Comparison of ENCODE assay signal across 40 cellular contexts in the genomic region with DNA sequence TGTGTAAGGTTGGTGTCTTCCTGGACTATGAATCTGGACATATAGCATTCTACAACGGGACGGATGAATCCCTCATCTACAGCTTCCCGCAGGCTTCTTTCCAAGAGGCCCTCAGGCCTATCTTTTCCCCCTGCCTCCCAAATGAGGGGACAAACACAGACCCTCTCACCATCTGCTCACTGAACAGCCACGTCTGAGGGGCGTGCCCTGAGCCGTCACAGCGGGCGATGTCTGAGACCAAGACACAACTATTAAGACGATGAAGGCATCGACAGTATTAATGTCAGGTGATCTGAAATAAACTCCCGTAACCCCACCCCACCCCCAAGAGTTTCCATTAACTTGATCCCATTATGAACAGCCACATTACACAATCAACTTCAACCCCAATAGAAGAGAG. TPM values are rescaled to one million over a fixed set of nuclear protein-coding genes. Genes with fewer than 3 reads are reported as not detected.
"Had no signal": no experiment of that assay in that cellular context is flagged by ENCODE, and none has a peak within 500 bp of the region (broad histone marks: within the 10 kb centered on the region; RNA-seq: fewer than 3 reads in every experiment).

No MANE protein-coding gene starts in this region.

- H3K4me1 Mint-ChIP-seq: activated B cell treated with CpG ODN at 0.5 μM for 24 hours; activated CD4-positive, alpha-beta T cell treated with anti-CD3 and anti-CD28 coated beads, Interleukin-2, amount 10 ng/mL, durations not matched to agents 24 days and 14 days; activated naive CD8-positive, alpha-beta T cell treated with anti-CD3 and anti-CD28 coated beads for 36 hours; activated T-helper 17 cell treated with anti-CD3 and anti-CD28 coated beads, Interleukin-2, amount 50 U/mL, for 72 hours; central memory CD8-positive, alpha-beta T cell had no signal

- H3K27me3 ChIP-seq: adrenal gland, body of pancreas, cardiac muscle cell had no signal

- H3K9me3 ChIP-seq: adrenal gland, body of pancreas had no signal

- H3K4me3 Mint-ChIP-seq: activated B cell treated with CpG ODN at 0.5 μM for 24 hours; activated CD4-positive, alpha-beta memory T cell treated with anti-CD3 and anti-CD28 coated beads for 36 hours; activated CD4-positive, alpha-beta T cell treated with anti-CD3 and anti-CD28 coated beads, Interleukin-2, amount 10 ng/mL, durations not matched to agents 24 days and 14 days; activated CD8-positive, alpha-beta T cell treated with anti-CD3 and anti-CD28 coated beads for 36 hours; activated naive CD4-positive, alpha-beta T cell treated with anti-CD3 and anti-CD28 coated beads for 36 hours; activated naive CD8-positive, alpha-beta T cell treated with anti-CD3 and anti-CD28 coated beads for 36 hours; activated T-cell treated with anti-CD3 and anti-CD28 coated beads, Interleukin-2, amount 50 U/mL, for 4 hours; activated T-cell treated with anti-CD3 and anti-CD28 coated beads, Interleukin-2, amount 50 U/mL, for 72 hours; activated T-helper 1 cell treated with anti-CD3 and anti-CD28 coated beads, Interleukin-12 subunit alpha, Interleukin-12 subunit beta, Interleukin-2, Interleukin-4 antibody, amounts not matched to agents 30 ng/mL and 10 ng/mL and 1 ng/mL, durations not matched to agents 14 hours and 24 hours and 36 hours; activated T-helper 17 cell treated with anti-CD3 and anti-CD28 coated beads, Interleukin-2, amount 50 U/mL, for 72 hours; central memory CD8-positive, alpha-beta T cell; T-helper 1 cell treated with Interleukin-12 subunit alpha and Interleukin-12 subunit beta and Interleukin-4 antibody, amounts not matched to agents 30 μg/mL and 1 μg/mL, for 36 hours; T-helper 2 cell treated with Interferon-gamma antibody and Interleukin-4, amounts not matched to agents 5 μg/mL and 100 μg/mL, for 36 hours had no signal

- H3K27ac ChIP-seq: adrenal gland, body of pancreas, cardiac muscle cell, VCaP had no signal

- H3K36me3 Mint-ChIP-seq: activated CD4-positive, alpha-beta memory T cell treated with anti-CD3 and anti-CD28 coated beads for 36 hours; activated naive CD8-positive, alpha-beta T cell treated with anti-CD3 and anti-CD28 coated beads for 36 hours had no signal

- H3K9me3 Mint-ChIP-seq: activated CD4-positive, alpha-beta T cell treated with anti-CD3 and anti-CD28 coated beads, Interleukin-2, amount 10 ng/mL, durations not matched to agents 24 days and 14 days; activated naive CD4-positive, alpha-beta T cell treated with anti-CD3 and anti-CD28 coated beads for 36 hours had no signal

- H3K27me3 Mint-ChIP-seq: activated B cell treated with CpG ODN at 0.5 μM for 24 hours; activated CD4-positive, alpha-beta memory T cell treated with anti-CD3 and anti-CD28 coated beads for 36 hours; activated CD4-positive, alpha-beta T cell treated with anti-CD3 and anti-CD28 coated beads, Interleukin-2, amount 10 ng/mL, durations not matched to agents 24 days and 14 days; activated CD8-positive, alpha-beta T cell treated with anti-CD3 and anti-CD28 coated beads for 36 hours; activated naive CD8-positive, alpha-beta T cell treated with anti-CD3 and anti-CD28 coated beads for 36 hours; activated T-helper 17 cell treated with anti-CD3 and anti-CD28 coated beads, Interleukin-2, amount 50 U/mL, for 72 hours; central memory CD8-positive, alpha-beta T cell had no signal

- DNase-seq: activated B cell treated with CpG ODN at 0.5 μM for 24 hours; activated CD4-positive, alpha-beta memory T cell treated with anti-CD3 and anti-CD28 coated beads for 36 hours; activated CD4-positive, alpha-beta T cell treated with anti-CD3 and anti-CD28 coated beads for 4 hours; activated CD4-positive, alpha-beta T cell treated with anti-CD3 and anti-CD28 coated beads, Interleukin-2, amount 10 ng/mL, durations not matched to agents 24 days and 14 days; activated CD4-positive, alpha-beta T cell treated with anti-CD3 and anti-CD28 coated beads, Interleukin-2, amount 50 U/mL, for 1 hour; activated CD4-positive, alpha-beta T cell treated with anti-CD3 and anti-CD28 coated beads, Interleukin-2, amount 50 U/mL, for 4 hours; activated CD4-positive, CD25-positive, alpha-beta regulatory T cell treated with anti-CD3 and anti-CD28 coated beads, Interleukin-2, amount 50 U/mL, for 72 hours; activated CD8-positive, alpha-beta memory T cell treated with anti-CD3 and anti-CD28 coated beads, Interleukin-2, amount 50 U/mL, for 4 hours; activated CD8-positive, alpha-beta T cell treated with anti-CD3 and anti-CD28 coated beads for 36 hours; activated effector memory CD4-positive, alpha-beta T cell treated with anti-CD3 and anti-CD28 coated beads, Interleukin-2, amount 50 U/mL, for 16 hours; activated gamma-delta T cell treated with Interleukin-2 at 50 U/mL for 16 hours; activated naive CD4-positive, alpha-beta T cell; activated naive CD4-positive, alpha-beta T cell treated with anti-CD3 and anti-CD28 coated beads for 36 hours; activated naive CD4-positive, alpha-beta T cell treated with anti-CD3 and anti-CD28 coated beads, Interleukin-2, amount 50 U/mL, for 16 hours; activated naive CD8-positive, alpha-beta T cell treated with anti-CD3 and anti-CD28 coated beads for 36 hours; activated T-cell treated with anti-CD3 and anti-CD28 coated beads for 4 hours; activated T-cell treated with anti-CD3 and anti-CD28 coated beads, Interleukin-2, amount 50 U/mL, for 1 hour; activated T-cell treated with anti-CD3 and anti-CD28 coated beads, Interleukin-2, amount 50 U/mL, for 4 hours; activated T-cell treated with anti-CD3 and anti-CD28 coated beads, Interleukin-2, amount 50 U/mL, for 72 hours; adrenal gland; amniotic stem cell; aorta; body of pancreas; caudate nucleus; cerebellar nuclear complex; T-helper 1 cell; T-helper 2 cell; T-helper 9 cell had no signal

- ATAC-seq: activated CD8-positive, alpha-beta T cell treated with anti-CD3 and anti-CD28 coated beads for 36 hours; activated naive CD4-positive, alpha-beta T cell treated with anti-CD3 and anti-CD28 coated beads, Interleukin-2, amount 50 U/mL, for 72 hours; activated T-cell treated with anti-CD3 and anti-CD28 coated beads, Interleukin-2, amount 50 U/mL, for 4 hours; activated T-cell treated with anti-CD3 and anti-CD28 coated beads, Interleukin-2, amount 50 U/mL, for 72 hours; activated T-helper 17 cell treated with anti-CD3 and anti-CD28 coated beads, Interleukin-2, amount 50 U/mL, for 72 hours; body of pancreas had no signal

- H3K4me3 ChIP-seq: adrenal gland, body of pancreas, cardiac muscle cell had no signal

- H3K4me1 ChIP-seq: adrenal gland, body of pancreas had no signal

- H3K27ac Mint-ChIP-seq: activated B cell treated with CpG ODN at 0.5 μM for 24 hours; activated CD4-positive, alpha-beta memory T cell treated with anti-CD3 and anti-CD28 coated beads for 36 hours; activated CD4-positive, alpha-beta T cell treated with anti-CD3 and anti-CD28 coated beads, Interleukin-2, amount 10 ng/mL, durations not matched to agents 24 days and 14 days; activated CD8-positive, alpha-beta T cell treated with anti-CD3 and anti-CD28 coated beads for 36 hours; activated naive CD4-positive, alpha-beta T cell treated with anti-CD3 and anti-CD28 coated beads for 36 hours; activated naive CD4-positive, alpha-beta T cell treated with anti-CD3 and anti-CD28 coated beads, Interleukin-2, amount 50 U/mL, for 72 hours; activated naive CD8-positive, alpha-beta T cell treated with anti-CD3 and anti-CD28 coated beads for 36 hours; activated T-cell treated with anti-CD3 and anti-CD28 coated beads, Interleukin-2, amount 50 U/mL, for 72 hours; activated T-helper 1 cell treated with anti-CD3 and anti-CD28 coated beads, Interleukin-12 subunit alpha, Interleukin-12 subunit beta, Interleukin-2, Interleukin-4 antibody, amounts not matched to agents 30 ng/mL and 10 ng/mL and 1 ng/mL, durations not matched to agents 14 hours and 24 hours and 36 hours; activated T-helper 17 cell treated with anti-CD3 and anti-CD28 coated beads, Interleukin-2, amount 50 U/mL, for 72 hours; T-helper 1 cell treated with Interleukin-12 subunit alpha and Interleukin-12 subunit beta and Interleukin-4 antibody, amounts not matched to agents 30 μg/mL and 1 μg/mL, for 36 hours; T-helper 2 cell treated with Interferon-gamma antibody and Interleukin-4, amounts not matched to agents 5 μg/mL and 100 μg/mL, for 36 hours had no signal

- H3K36me3 ChIP-seq: adrenal gland, cardiac muscle cell had no signal

- FAIRE-seq: astrocyte, bronchial epithelial cell, TTC549 had no signal

RNA-seq across cellular contexts. Expression of a gene that starts 7.9 kb away (rescaled TPM):
- total RNA-seq: activated B cell treated with CpG ODN at 0.5 μM for 24 hours; activated CD4-positive, alpha-beta memory T cell treated with anti-CD3 and anti-CD28 coated beads for 36 hours; activated CD4-positive, alpha-beta T cell treated with anti-CD3 and anti-CD28 coated beads, Interleukin-2, amount 10 ng/mL, durations not matched to agents 24 days and 14 days; activated CD8-positive, alpha-beta memory T cell treated with anti-CD3 and anti-CD28 coated beads for 36 hours; activated CD8-positive, alpha-beta T cell treated with anti-CD3 and anti-CD28 coated beads for 36 hours; activated naive CD4-positive, alpha-beta T cell treated with anti-CD3 and anti-CD28 coated beads for 36 hours; activated naive CD4-positive, alpha-beta T cell treated with anti-CD3 and anti-CD28 coated beads, Interleukin-2, amount 50 U/mL, for 72 hours; activated naive CD8-positive, alpha-beta T cell treated with anti-CD3 and anti-CD28 coated beads for 36 hours; activated T-cell treated with anti-CD3 and anti-CD28 coated beads, Interleukin-2, amount 50 U/mL, for 4 hours; activated T-cell treated with anti-CD3 and anti-CD28 coated beads, Interleukin-2, amount 50 U/mL, for 72 hours; activated T-helper 1 cell treated with anti-CD3 and anti-CD28 coated beads, Interleukin-12 subunit alpha, Interleukin-12 subunit beta, Interleukin-2, Interleukin-4 antibody, amounts not matched to agents 30 ng/mL and 10 ng/mL and 1 ng/mL, durations not matched to agents 14 hours and 24 hours and 36 hours; activated T-helper 17 cell treated with anti-CD3 and anti-CD28 coated beads, Interleukin-2, amount 50 U/mL, for 72 hours; adrenal gland; aorta; astrocyte; body of pancreas; bronchial epithelial cell; cardiac muscle cell had no signal
- polyA plus RNA-seq: adrenal gland, aorta, cardiac muscle cell had no signal

RNA-seq across cellular contexts. Expression of a gene that starts 37.8 kb away (rescaled TPM):
- total RNA-seq: activated B cell treated with CpG ODN at 0.5 μM for 24 hours; activated CD4-positive, alpha-beta memory T cell treated with anti-CD3 and anti-CD28 coated beads for 36 hours; activated CD4-positive, alpha-beta T cell treated with anti-CD3 and anti-CD28 coated beads, Interleukin-2, amount 10 ng/mL, durations not matched to agents 24 days and 14 days; activated CD8-positive, alpha-beta memory T cell treated with anti-CD3 and anti-CD28 coated beads for 36 hours; activated CD8-positive, alpha-beta T cell treated with anti-CD3 and anti-CD28 coated beads for 36 hours; activated naive CD4-positive, alpha-beta T cell treated with anti-CD3 and anti-CD28 coated beads for 36 hours; activated naive CD4-positive, alpha-beta T cell treated with anti-CD3 and anti-CD28 coated beads, Interleukin-2, amount 50 U/mL, for 72 hours; activated naive CD8-positive, alpha-beta T cell treated with anti-CD3 and anti-CD28 coated beads for 36 hours; activated T-cell treated with anti-CD3 and anti-CD28 coated beads, Interleukin-2, amount 50 U/mL, for 72 hours; activated T-helper 1 cell treated with anti-CD3 and anti-CD28 coated beads, Interleukin-12 subunit alpha, Interleukin-12 subunit beta, Interleukin-2, Interleukin-4 antibody, amounts not matched to agents 30 ng/mL and 10 ng/mL and 1 ng/mL, durations not matched to agents 14 hours and 24 hours and 36 hours; activated T-helper 17 cell treated with anti-CD3 and anti-CD28 coated beads, Interleukin-2, amount 50 U/mL, for 72 hours; aorta; body of pancreas; bronchial epithelial cell; cardiac muscle cell had no signal
- polyA plus RNA-seq: aorta, cardiac muscle cell had no signal
